Comparison of ENCODE assay signal across 8 cellular contexts in the genomic region with DNA sequence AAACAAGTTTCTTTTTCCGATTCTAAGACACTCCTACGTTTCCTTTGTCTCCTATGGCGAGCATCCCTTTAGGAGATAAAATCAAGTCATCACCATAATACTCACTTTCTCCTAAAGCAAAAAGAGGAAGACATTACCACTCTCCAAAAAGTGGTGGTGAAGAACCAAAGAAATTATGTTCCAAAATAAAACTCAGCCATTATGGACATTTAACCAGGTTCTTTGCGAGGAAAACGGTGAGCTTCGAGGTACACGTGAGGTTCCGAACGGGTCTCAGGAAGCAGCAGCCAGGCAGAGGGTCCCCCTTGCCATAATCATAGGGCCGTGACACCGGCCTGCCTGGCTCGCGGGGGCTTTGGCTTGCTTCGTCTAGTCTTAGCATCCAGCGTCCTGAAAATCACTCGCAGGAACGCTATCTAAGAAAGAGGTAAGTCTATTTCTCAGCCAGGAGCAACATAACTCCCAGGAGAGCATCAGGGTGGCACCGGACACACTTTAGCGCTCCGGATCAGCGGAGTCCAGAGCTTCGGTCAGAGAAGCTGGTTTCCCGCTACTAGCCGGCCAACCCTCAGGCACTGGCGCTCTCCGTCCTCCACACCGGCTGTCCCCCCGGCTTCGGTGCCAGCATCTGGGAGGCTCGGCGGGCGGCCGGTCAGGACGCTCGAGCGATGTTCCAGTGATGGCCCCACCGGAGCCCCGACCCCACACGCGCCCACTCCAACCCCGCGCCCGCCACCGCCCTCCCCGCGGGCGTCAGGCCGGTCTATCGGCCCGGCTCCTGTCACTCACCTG. TPM values are rescaled to one million over a fixed set of nuclear protein-coding genes. Genes with fewer than 3 reads are reported as not detected.
A peak's percentile ranks its signal among the peaks of the same experiment; 100 is the strongest.
DNase-seq lines count a peak whose midpoint lies in the region; ATAC-seq, FAIRE-seq and TF ChIP-seq lines count a peak whose summit lies in the region.

No MANE protein-coding gene starts in this region.

- H2AFZ ChIP-seq in PC-3 (ENCODE audit: low read length) (peak overlapping the region; percentile 90), mammary epithelial cell (ENCODE audit: low read depth, low read length) (peak overlapping the region; percentile 93)

- TF ChIP-seq CTCF in PC-3 (conservative IDR thresholded peaks at IDR 0.05; ENCODE audit: low read depth, low read length) (no peak), mammary epithelial cell (conservative IDR thresholded peaks at IDR 0.05 in 1 of 2, IDR thresholded peaks at IDR 0.05 in 1 of 2; ENCODE audit: extremely low read depth in 1 of 2, insufficient read depth in 1 of 2, low read depth in 1 of 2, low read length in 2 of 2) (no peak)

- H3K36me3 ChIP-seq in PC-3 (ENCODE audit: low read depth, low read length) (peaks cover 5% of the 10 kb centered on the region; the same call in 1 of the 2 replicates), mammary epithelial cell (ENCODE audit: insufficient read depth, low read length) (peaks cover 4% of the 10 kb centered on the region)

- ATAC-seq in GM18502 (IDR thresholded peaks at IDR 0.05; ENCODE audit: poor library complexity, unreplicated experiment) (peak; percentile 46), HG02884 (IDR thresholded peaks at IDR 0.05; ENCODE audit: unreplicated experiment) (peak; percentile 43), PC-3 (peak; percentile 49)
- ATAC-seq in stimulated activated naive CD8-positive, alpha-beta T cell treated with anti-CD3 and anti-CD28 coated beads, Interleukin-15, Interleukin-2, amounts not matched to agents 100 U/mL and 50 U/mL, for 24 hours = peak; percentile 48

- H3K27me3 ChIP-seq in PC-3 (ENCODE audit: low read length) = no peaks in the 10 kb centered on the region
- no peaks in the 10 kb centered on the region for H3K27me3 ChIP-seq in mammary epithelial cell (ENCODE audit: insufficient read depth, low read length)

- dilution Hi-C loops in mammary epithelial cell (cut with HindIII; ENCODE audit: low sequenced_read_pairs) = no loop called here

- no peak for FAIRE-seq in frontal cortex (lab: Jason Lieb, UNC)

- H4K20me1 ChIP-seq in PC-3 (ENCODE audit: low read length) (no peaks in the 10 kb centered on the region), mammary epithelial cell (ENCODE audit: insufficient read depth, low read length) (no peaks in the 10 kb centered on the region)

- H3K4me2 ChIP-seq in PC-3 (ENCODE audit: low read length) = peak overlapping the region; percentile 93
- H3K4me2 ChIP-seq in mammary epithelial cell (ENCODE audit: insufficient read depth, low read depth, low read length) = peak overlapping the region; percentile 88

- H3K4me1 ChIP-seq in PC-3 (ENCODE audit: insufficient read depth, low read length) = peaks cover 14% of the 10 kb centered on the region
- peaks cover 15% of the 10 kb centered on the region for H3K4me1 ChIP-seq in mammary epithelial cell (ENCODE audit: insufficient read depth, low read length)

- DNase-seq in A172 (ENCODE audit: low spot score) = peak; percentile 21
- DNase-seq in PC-3 = peak; percentile 25
- DNase-seq in mammary epithelial cell = peak; percentile 44
- peak; percentile 8 for DNase-seq in kidney glomerular epithelial cell (lab: John Stamatoyannopoulos, UW)
- peak; percentile 27 for DNase-seq in stimulated activated naive CD8-positive, alpha-beta T cell treated with anti-CD3 and anti-CD28 coated beads, Interleukin-15, Interleukin-2, amounts not matched to agents 100 U/mL and 50 U/mL, for 24 hours
- no peak for DNase-seq in frontal cortex (ENCODE audit: low spot score in 2 of 2)

- peak overlapping the region; percentile 92 for H3K9ac ChIP-seq in PC-3 (ENCODE audit: low read length)
- H3K9ac ChIP-seq in mammary epithelial cell (ENCODE audit: insufficient read depth, low read length) = peak overlapping the region; percentile 78

- intact Hi-C loops in PC-3 (cut with micrococcal nuclease) (loop anchor here (1.0 to 5.0 kb wide), 2 partner anchors 61 to 117 kb away; partner anchors contain the start of gene MST1R), mammary epithelial cell (cut with micrococcal nuclease) (no loop called here)

- H3K4me3 ChIP-seq in PC-3 (ENCODE audit: low read length) (peak overlapping the region; percentile 87), mammary epithelial cell (replicated peaks in 1 of 3; ENCODE audit: insufficient read depth in 1 of 3, low read depth in 2 of 3, low read length in 3 of 3) (peak overlapping the region; percentile 66 to 84 (median 73))

- H3K27ac ChIP-seq in PC-3 (ENCODE audit: low read length) (peak overlapping the region; percentile 45), mammary epithelial cell (ENCODE audit: insufficient read depth, low read depth, low read length) (peak overlapping the region; percentile 70)

- H3K9me2 ChIP-seq in PC-3 (replicated peaks; ENCODE audit: low read length) = no peaks in the 10 kb centered on the region

- POLR2A ChIA-PET in PC-3 (lab: Charles Lee; ENCODE audit: unreplicated experiment) = interaction anchor here (0.6 to 0.7 kb wide), 2 partner anchors 14 to 119 kb away, joined by 3 to 6 read pairs; no protein-coding TSS in a partner anchor

- CTCF ChIA-PET in PC-3 (lab: Charles Lee) = interaction anchor here (1.2 kb wide), 1 partner anchor 84 kb away, joined by 3 read pairs; no protein-coding TSS in a partner anchor
- CTCF ChIA-PET in mammary epithelial cell (lab: Charles Lee; ENCODE audit: low non-redundant PET) = interaction anchor here (0.7 kb wide), 1 partner anchor 140 kb away, joined by 4 read pairs; no protein-coding TSS in a partner anchor

- WGBS in mammary epithelial cell (ENCODE audit: low coverage, missing lambda C conversion rate) = under 1% methylated on average over 19 of the region's 50 CpGs

- in situ Hi-C loops in mammary epithelial cell (cut with MboI; ENCODE audit: low sequenced_read_pairs in 2 of 2) = no loop called here

- H3K9me3 ChIP-seq in PC-3 (ENCODE audit: low read length) (no peaks in the 10 kb centered on the region), mammary epithelial cell (replicated peaks; ENCODE audit: insufficient read depth, low read length) (no peaks in the 10 kb centered on the region)

- BruUV-seq in PC-3 (replicated peaks; lab: Mats Ljungman, UMichigan) (TSS peak; percentile 50), mammary epithelial cell (replicated peaks; lab: Mats Ljungman, UMichigan) (no TSS peak)

- H3K79me2 ChIP-seq in PC-3 (ENCODE audit: low read length) (peaks cover 52% of the 10 kb centered on the region), mammary epithelial cell (ENCODE audit: insufficient read depth, low read length) (peaks cover 50% of the 10 kb centered on the region)

- no peaks in the 10 kb centered on the region for H3F3A ChIP-seq in PC-3 (ENCODE audit: low read length, unreplicated experiment)

RNA-seq across cellular contexts. Expression of gene IP6K1, which starts 0.6 kb away (rescaled TPM):
- 26.6 and 31.0 TPM in 2 replicates for total RNA-seq in A172 (2014; rRNA removed; shearing (Covaris generic))
- total RNA-seq in PC-3 (2014; rRNA removed) = 50.3 and 51.0 TPM in 2 replicates
- total RNA-seq in mammary epithelial cell = 10 to 100 TPM; 35.2 to 36.1 TPM
- 30.2 TPM for polyA plus RNA-seq in mammary epithelial cell
- polyA minus RNA-seq in mammary epithelial cell = 173 TPM
- 51.4 TPM for total RNA-seq in frontal cortex

RNA-seq across cellular contexts. Expression of gene CDHR4, which starts 13.9 kb away (rescaled TPM):
- not detected in 2 replicates for total RNA-seq in A172 (2014; rRNA removed; shearing (Covaris generic))
- total RNA-seq in PC-3 (2014; rRNA removed) = not detected in 2 replicates
- total RNA-seq in mammary epithelial cell = under 1 TPM; 0.33 to 0.40 TPM
- polyA plus RNA-seq in mammary epithelial cell = not detected
- polyA minus RNA-seq in mammary epithelial cell = not detected
- total RNA-seq in frontal cortex = not detected

RNA-seq across cellular contexts. Expression of gene INKA1, which starts 17.3 kb away (rescaled TPM):
- 2.8 and 6.4 TPM in 2 replicates for total RNA-seq in A172 (2014; rRNA removed; shearing (Covaris generic))
- total RNA-seq in PC-3 (2014; rRNA removed) = 1.3 and 5.8 TPM in 2 replicates
- total RNA-seq in mammary epithelial cell = 10 to 100 TPM; 17.3 to 22.6 TPM
- polyA plus RNA-seq in mammary epithelial cell = 26.8 TPM
- polyA minus RNA-seq in mammary epithelial cell = 11.1 TPM
- 14.3 TPM for total RNA-seq in frontal cortex

RNA-seq across cellular contexts. Expression of gene UBA7, which starts 28.0 kb away (rescaled TPM):
- 13.1 and 19.7 TPM in 2 replicates for total RNA-seq in A172 (2014; rRNA removed; shearing (Covaris generic))
- total RNA-seq in PC-3 (2014; rRNA removed) = 3.3 and 3.6 TPM in 2 replicates
- 10 to 100 TPM in 1 of 2 donors, 1 to 10 TPM in 1; 9.1 to 11.3 TPM for total RNA-seq in mammary epithelial cell
- polyA plus RNA-seq in mammary epithelial cell = 8.3 TPM
- 35.9 TPM for polyA minus RNA-seq in mammary epithelial cell
- total RNA-seq in frontal cortex = 1.6 TPM

Comparison
In these comparisons a context has a peak if more than half of its experiments do, and no peak if none do; other contexts are left out.
1. DNase-seq: peak in A172 (single experiment), PC-3 (single experiment), mammary epithelial cell (single experiment), kidney glomerular epithelial cell (single experiment) and stimulated activated naive CD8-positive, alpha-beta T cell treated with anti-CD3 and anti-CD28 coated beads, Interleukin-15, Interleukin-2, amounts not matched to agents 100 U/mL and 50 U/mL, for 24 hours (single experiment); none in frontal cortex (0 of 2).
2. Peak in every context shown above with its lines, with median percentiles within 50 percentile points of each other: ATAC-seq.